4 cellular contexts compared by ENCODE assay signal in the genomic region with DNA sequence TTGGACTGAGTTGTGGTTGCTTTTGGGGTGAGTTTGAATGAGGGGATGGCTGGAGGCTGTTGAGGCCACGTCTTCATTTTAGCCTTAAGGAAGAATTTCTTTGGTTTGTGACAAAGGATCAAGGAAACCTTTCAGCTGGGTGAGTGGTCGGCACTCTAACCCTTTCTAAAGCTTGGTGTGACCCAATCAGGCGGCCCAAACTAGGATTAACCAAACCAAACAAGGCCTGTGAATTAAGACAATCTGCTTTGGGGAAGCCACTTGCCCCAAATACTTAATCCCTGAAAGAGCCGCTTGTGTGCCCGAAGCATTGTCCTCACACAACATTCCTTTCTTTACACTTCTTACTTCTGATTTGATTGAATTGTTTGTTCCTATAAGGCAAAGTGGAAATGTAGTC.
"Had no signal": no experiment of that assay in that cellular context is flagged by ENCODE, and none has a peak within 500 bp of the region (broad histone marks: within the 10 kb centered on the region; RNA-seq: fewer than 3 reads in every experiment).

No MANE protein-coding gene starts in this region.

- H3K4me3 ChIP-seq: GM23338 had no signal

- H2AFZ ChIP-seq: GM23338 had no signal

- H3K4me3 Mint-ChIP-seq: GM23338, H9, IgD-negative memory B cell had no signal

- DNase-seq: H9, HCEC 1CT had no signal

- H3K27ac Mint-ChIP-seq: GM23338, H9, IgD-negative memory B cell had no signal

- H3K9me3 Mint-ChIP-seq: GM23338, H9, IgD-negative memory B cell had no signal

- H3K4me2 ChIP-seq: GM23338 had no signal

- H3K27me3 Mint-ChIP-seq: IgD-negative memory B cell had no signal
